Comparison of ENCODE assay signal across 8 cellular contexts in the genomic region with DNA sequence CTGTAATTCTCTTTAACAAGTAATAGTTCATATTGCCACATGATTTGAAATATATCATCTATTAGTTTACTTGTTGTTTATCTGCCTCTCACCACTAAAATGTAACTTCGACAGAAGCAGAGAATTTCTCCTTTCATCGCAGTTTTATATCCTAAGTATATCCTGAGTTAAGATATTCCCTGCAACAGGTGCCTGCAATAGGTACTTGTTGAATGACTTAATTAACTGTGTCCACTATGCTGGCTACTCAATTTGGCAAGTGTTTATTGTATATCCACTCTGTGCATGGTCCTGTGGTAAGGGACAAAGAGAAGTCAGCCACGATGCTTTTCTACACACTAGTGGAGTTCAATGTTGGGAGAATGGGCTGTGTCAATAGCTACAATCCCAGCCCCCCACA.
"Had no signal": no experiment of that assay in that cellular context is flagged by ENCODE, and none has a peak within 500 bp of the region (broad histone marks: within the 10 kb centered on the region; RNA-seq: fewer than 3 reads in every experiment).

No MANE protein-coding gene starts in this region.

- DNase-seq: GM23248, H9, HCEC 1CT, HFFc6, IMR-90, KG1 had no signal

- H3K27ac ChIP-seq: GM23248, HL-60 had no signal

- H3K27ac Mint-ChIP-seq: HFFc6 had no signal

- H3K4me3 ChIP-seq: GM23248, K562 had no signal

- H3K9ac ChIP-seq: GM23248 had no signal

- ATAC-seq: K562 had no signal

- H2AFZ ChIP-seq: GM23248 had no signal

- H3K4me3 Mint-ChIP-seq: H9, HFFc6 had no signal

- H3K9me3 Mint-ChIP-seq: H9, HFFc6 had no signal
